Comparison of ENCODE assay signal across 26 cellular contexts in the genomic region with DNA sequence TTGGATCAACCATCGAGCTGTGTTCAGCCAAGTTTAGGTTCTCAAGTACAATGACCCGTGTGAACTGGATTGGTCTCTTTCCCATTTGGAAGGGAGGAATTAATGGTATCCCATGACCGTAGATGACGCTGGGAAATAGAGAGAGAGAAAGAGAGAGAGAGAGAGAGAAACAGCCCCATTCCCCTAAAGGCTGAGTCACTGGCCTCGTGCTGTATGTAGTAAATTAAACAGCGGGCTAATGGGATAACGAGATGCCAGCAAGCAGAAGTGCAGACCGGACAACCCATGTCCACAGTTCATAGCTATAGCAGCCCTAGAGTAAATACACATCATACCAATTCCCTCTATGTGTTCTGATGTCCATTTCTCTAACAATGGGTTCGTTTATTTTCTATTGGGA.
DNase-seq lines count a peak whose midpoint lies in the region; ATAC-seq and TF ChIP-seq lines count a peak whose summit lies in the region.
"Had no signal": no experiment of that assay in that cellular context is flagged by ENCODE, and none has a peak within 500 bp of the region (broad histone marks: within the 10 kb centered on the region; RNA-seq: fewer than 3 reads in every experiment).

No MANE protein-coding gene starts in this region.

- H3K4me3 Mint-ChIP-seq in activated B cell treated with CpG ODN at 0.5 μM for 24 hours (no peak overlapping the region), naive B cell (peak overlapping the region in 1 of 8 donors; percentile 35)
- H3K4me3 Mint-ChIP-seq: activated CD4-positive, alpha-beta memory T cell treated with anti-CD3 and anti-CD28 coated beads for 36 hours; activated naive CD4-positive, alpha-beta T cell treated with anti-CD3 and anti-CD28 coated beads, Interleukin-2, amount 50 U/mL, for 24 hours; CD4-positive, CD25-positive, alpha-beta regulatory T cell; effector memory CD8-positive, alpha-beta T cell; naive thymus-derived CD8-positive, alpha-beta T cell had no signal

- H3K27ac Mint-ChIP-seq in activated B cell treated with CpG ODN at 0.5 μM for 24 hours, result peak overlapping the region; percentile 63
- peak overlapping the region; percentile 74 to 94 (median 90) for H3K27ac Mint-ChIP-seq in naive B cell
- H3K27ac Mint-ChIP-seq: activated CD4-positive, alpha-beta memory T cell treated with anti-CD3 and anti-CD28 coated beads for 36 hours; activated naive CD4-positive, alpha-beta T cell treated with anti-CD3 and anti-CD28 coated beads, Interleukin-2, amount 50 U/mL, for 24 hours; activated T-helper 2 cell treated with anti-CD3 and anti-CD28 coated beads, Interferon-gamma antibody, Interleukin-2, Interleukin-4, amounts not matched to agents 10 μg/mL and 5 μg/mL and 100 μg/mL, durations not matched to agents 14 hours and 24 hours and 36 hours; effector memory CD8-positive, alpha-beta T cell had no signal

- TF ChIP-seq CTCF in activated B cell treated with CpG ODN at 0.5 μM for 24 hours (IDR thresholded peaks at IDR 0.05) (no peak), fibroblast of villous mesenchyme (IDR thresholded peaks at IDR 0.05; ENCODE audit: insufficient read depth, low read depth, low read length) (no peak)

- H3K4me3 ChIP-seq in fibroblast of villous mesenchyme (ENCODE audit: low read depth, low read length), result no peak overlapping the region
- H3K4me3 ChIP-seq: cardiac muscle cell, colonic mucosa, upper lobe of right lung had no signal

- in situ Hi-C loops in G401 (cut with HindIII; ENCODE audit: low sequenced_read_pairs), result no loop called here

- no peaks in the 10 kb centered on the region for H3K9me3 Mint-ChIP-seq in activated B cell treated with CpG ODN at 0.5 μM for 24 hours
- no peaks in the 10 kb centered on the region for H3K9me3 Mint-ChIP-seq in naive B cell
- H3K9me3 Mint-ChIP-seq: activated CD4-positive, alpha-beta memory T cell treated with anti-CD3 and anti-CD28 coated beads for 36 hours; activated naive CD4-positive, alpha-beta T cell treated with anti-CD3 and anti-CD28 coated beads, Interleukin-2, amount 50 U/mL, for 24 hours; activated T-helper 2 cell treated with anti-CD3 and anti-CD28 coated beads, Interferon-gamma antibody, Interleukin-2, Interleukin-4, amounts not matched to agents 10 μg/mL and 5 μg/mL and 100 μg/mL, durations not matched to agents 14 hours and 24 hours and 36 hours; CD4-positive, CD25-positive, alpha-beta regulatory T cell; effector memory CD8-positive, alpha-beta T cell; naive thymus-derived CD8-positive, alpha-beta T cell had no signal

- no peak for ATAC-seq in activated B cell treated with CpG ODN at 0.5 μM for 24 hours (ENCODE audit: low read depth)
- no peak for ATAC-seq in naive B cell (ENCODE audit: low read depth in 2 of 2)
- no peak for ATAC-seq in HG02759 (IDR thresholded peaks at IDR 0.05; ENCODE audit: unreplicated experiment)
- ATAC-seq: effector memory CD8-positive, alpha-beta T cell; left lobe of liver; naive thymus-derived CD8-positive, alpha-beta T cell had no signal

- CTCF ChIA-PET in activated B cell treated with CpG ODN at 0.5 μM for 24 hours (lab: Charles Lee), result no interaction called here

- peaks cover 62% of the 10 kb centered on the region for H3K36me3 Mint-ChIP-seq in activated B cell treated with CpG ODN at 0.5 μM for 24 hours (ENCODE audit: low read depth)
- peaks cover 6 to 8% of the 10 kb centered on the region in 2 donors for H3K36me3 Mint-ChIP-seq in naive B cell
- H3K36me3 Mint-ChIP-seq: activated CD4-positive, alpha-beta memory T cell treated with anti-CD3 and anti-CD28 coated beads for 36 hours; activated naive CD4-positive, alpha-beta T cell treated with anti-CD3 and anti-CD28 coated beads, Interleukin-2, amount 50 U/mL, for 24 hours; CD4-positive, CD25-positive, alpha-beta regulatory T cell; naive thymus-derived CD8-positive, alpha-beta T cell had no signal

- intact Hi-C loops in activated B cell treated with CpG ODN at 0.5 μM for 24 hours (cut with micrococcal nuclease), result no loop called here

- H3K4me1 Mint-ChIP-seq in activated B cell treated with CpG ODN at 0.5 μM for 24 hours (peaks cover 51% of the 10 kb centered on the region), naive B cell (peaks cover 33 to 70% (median 52%) of the 10 kb centered on the region in 3 donors)
- H3K4me1 Mint-ChIP-seq: activated naive CD4-positive, alpha-beta T cell treated with anti-CD3 and anti-CD28 coated beads, Interleukin-2, amount 50 U/mL, for 24 hours; CD4-positive, CD25-positive, alpha-beta regulatory T cell had no signal

- no peaks in the 10 kb centered on the region for H3K27me3 Mint-ChIP-seq in activated B cell treated with CpG ODN at 0.5 μM for 24 hours
- no peaks in the 10 kb centered on the region for H3K27me3 Mint-ChIP-seq in naive B cell
- H3K27me3 Mint-ChIP-seq: activated naive CD4-positive, alpha-beta T cell treated with anti-CD3 and anti-CD28 coated beads, Interleukin-2, amount 50 U/mL, for 24 hours had no signal

- POLR2A ChIA-PET in activated B cell treated with CpG ODN at 0.5 μM for 24 hours (lab: Charles Lee), result interaction anchor here (0.9 to 1.1 kb wide), 2 partner anchors 28 to 100 kb away, joined by 3 read pairs; no protein-coding TSS in a partner anchor

- DNase-seq in activated B cell treated with CpG ODN at 0.5 μM for 24 hours (no peak), fibroblast of villous mesenchyme (ENCODE audit: low read depth) (peak; percentile 14), naive B cell (no peak), RKO (ENCODE audit: low spot score) (no peak), G401 (ENCODE audit: low spot score) (no peak)
- no peak for DNase-seq in activated CD4-positive, CD25-positive, alpha-beta regulatory T cell (lab: John Stamatoyannopoulos, UW)
- DNase-seq: activated CD4-positive, alpha-beta memory T cell treated with anti-CD3 and anti-CD28 coated beads for 36 hours; activated CD4-positive, CD25-positive, alpha-beta regulatory T cell treated with anti-CD3 and anti-CD28 coated beads, Interleukin-2, amount 50 U/mL, for 72 hours; CD4-positive, CD25-positive, alpha-beta regulatory T cell; colonic mucosa; effector memory CD8-positive, alpha-beta T cell; midbrain; naive thymus-derived CD8-positive, alpha-beta T cell; NCI-H1092; NCI-H1930; NCI-H226; small intestine; stimulated activated CD4-positive, alpha-beta T cell treated with anti-CD3 and anti-CD28 coated beads, Interleukin-1b, Interleukin-23, amount 100 ng/mL, for 48 hours; stimulated activated CD8-positive, alpha-beta memory T cell treated with anti-CD3 and anti-CD28 coated beads, Interleukin-4, amount 100 ng/mL, for 48 hours; T-helper 1 cell; upper lobe of right lung had no signal
